ENCODE assay signal across 18 cellular contexts in the genomic region with DNA sequence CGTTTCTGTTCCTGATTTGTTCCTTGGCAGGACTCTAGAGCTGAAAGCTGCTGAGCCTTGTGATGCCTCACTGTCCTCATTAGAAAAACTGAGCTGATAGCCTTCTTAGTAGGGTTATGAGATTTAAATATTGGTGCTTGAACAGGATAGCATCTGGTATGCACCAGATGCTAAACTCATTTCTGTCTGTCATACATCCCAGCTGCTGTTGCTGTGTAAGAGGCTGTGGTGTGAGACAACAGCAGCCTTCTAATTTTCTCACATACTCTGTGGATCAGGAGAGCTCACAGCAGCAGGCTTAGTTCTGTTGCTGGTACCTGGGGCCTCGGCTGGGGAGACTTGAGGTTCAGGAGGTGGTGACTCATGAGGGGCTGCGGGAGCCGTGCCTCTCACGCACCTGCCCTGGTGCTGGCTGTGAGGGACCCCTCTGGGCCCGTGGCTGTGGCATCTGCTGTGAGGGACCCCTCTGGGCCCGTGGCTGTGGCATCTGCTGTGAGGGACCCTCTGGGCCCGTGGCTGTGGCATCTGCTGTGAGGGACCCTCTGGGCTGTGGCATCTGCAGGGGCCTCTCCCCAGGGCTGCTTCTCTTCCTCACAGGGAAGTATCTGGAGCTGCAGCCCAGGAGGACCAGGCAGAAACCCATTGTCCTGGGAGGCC. TPM values are rescaled to one million over a fixed set of nuclear protein-coding genes. Genes with fewer than 3 reads are reported as not detected.
DNase-seq lines count a peak whose midpoint lies in the region; ATAC-seq and TF ChIP-seq lines count a peak whose summit lies in the region.
"Had no signal": no experiment of that assay in that cellular context is flagged by ENCODE, and none has a peak within 500 bp of the region (broad histone marks: within the 10 kb centered on the region; RNA-seq: fewer than 3 reads in every experiment).

No MANE protein-coding gene starts in this region.

- no peaks in the 10 kb centered on the region for H3K27me3 ChIP-seq in left ventricle myocardium inferior (ENCODE audit: low read depth)

- H3K4me1 Mint-ChIP-seq in type B pancreatic cell (ENCODE audit: unreplicated experiment) = peaks cover 28% of the 10 kb centered on the region
- H3K4me1 Mint-ChIP-seq in endothelial cell (ENCODE audit: unreplicated experiment) = peaks cover 15% of the 10 kb centered on the region

- H3K27ac Mint-ChIP-seq in type B pancreatic cell = peak overlapping the region; percentile 55
- no peak overlapping the region for H3K27ac Mint-ChIP-seq in endothelial cell (ENCODE audit: unreplicated experiment)
- H3K27ac Mint-ChIP-seq: CD4-positive, alpha-beta T cell; mesothelial cell of epicardium had no signal

- peaks cover 41% of the 10 kb centered on the region for H3K36me3 ChIP-seq in left ventricle myocardium inferior

- no peak for TF ChIP-seq CTCF in left ventricle myocardium inferior (IDR thresholded peaks at IDR 0.05; ENCODE audit: borderline replicate concordance)
- TF ChIP-seq CTCF in type B pancreatic cell (conservative IDR thresholded peaks at IDR 0.05) = no peak
- TF ChIP-seq CTCF in endothelial cell (IDR thresholded peaks at IDR 0.05; ENCODE audit: unreplicated experiment) = no peak

- H3K4me1 ChIP-seq in left ventricle myocardium inferior = peaks cover 50% of the 10 kb centered on the region

- ATAC-seq in Right ventricle myocardium inferior = no peak
- ATAC-seq in left ventricle myocardium superior = peak; percentile 10
- no peak for ATAC-seq in GM18861 (IDR thresholded peaks at IDR 0.05; ENCODE audit: unreplicated experiment)

- H3K27me3 Mint-ChIP-seq in type B pancreatic cell (no peaks in the 10 kb centered on the region), endothelial cell (ENCODE audit: unreplicated experiment) (peaks cover 14% of the 10 kb centered on the region)
- H3K27me3 Mint-ChIP-seq: CD4-positive, alpha-beta T cell had no signal

- no peak overlapping the region for H3K4me3 Mint-ChIP-seq in type B pancreatic cell
- no peak overlapping the region for H3K4me3 Mint-ChIP-seq in endothelial cell (ENCODE audit: unreplicated experiment)
- H3K4me3 Mint-ChIP-seq: CD4-positive, alpha-beta T cell; mesothelial cell of epicardium had no signal

- H3K36me3 Mint-ChIP-seq in type B pancreatic cell (peaks cover 16% of the 10 kb centered on the region), endothelial cell (ENCODE audit: low read depth, unreplicated experiment) (peaks cover 29% of the 10 kb centered on the region)

- no peak overlapping the region for H3K4me3 ChIP-seq in left ventricle myocardium inferior
- H3K4me3 ChIP-seq: PC-9 had no signal

- no peaks in the 10 kb centered on the region for H3K9me3 ChIP-seq in left ventricle myocardium inferior (replicated peaks)

- H3K27ac ChIP-seq in left ventricle myocardium inferior (replicated peaks) = peak overlapping the region; percentile 97
- H3K27ac ChIP-seq: HL-60, PC-9 had no signal

- DNase-seq in left ventricle myocardium inferior (no peak), Right ventricle myocardium inferior (ENCODE audit: missing footprints) (no peak), NCI-H82 (lab: John Stamatoyannopoulos, UW) (peak; percentile 91), left ventricle myocardium superior (no peak), type B pancreatic cell (ENCODE audit: extremely low spot score, unreplicated experiment) (no peak), endothelial cell (ENCODE audit: low spot score) (no peak)
- DNase-seq in stimulated activated CD4-positive, alpha-beta T cell treated with anti-CD3 and anti-CD28 coated beads, Interleukin-4, amount 100 ng/mL, for 4 hours = no peak
- DNase-seq: activated gamma-delta T cell; CD4-positive, alpha-beta T cell; NCI-H1092 treated with DMSO at 0.1 percent for 48 hours; NCI-H774; PC-9; retina; stimulated activated naive CD4-positive, alpha-beta T cell treated with Interleukin-2 at 50 U/mL for 16 hours; T1000 had no signal

- H3K9me3 Mint-ChIP-seq in type B pancreatic cell (no peaks in the 10 kb centered on the region), endothelial cell (ENCODE audit: unreplicated experiment) (no peaks in the 10 kb centered on the region)
- H3K9me3 Mint-ChIP-seq: CD4-positive, alpha-beta T cell; mesothelial cell of epicardium had no signal

- intact Hi-C loops in left ventricle myocardium inferior (cut with micrococcal nuclease) (no loop called here), Right ventricle myocardium inferior (cut with DNase I) (loop anchor here (5.0 to 10.0 kb wide), 2 partner anchors 87 to 164 kb away; partner anchors contain the start of gene NCAPG2), left ventricle myocardium superior (cut with micrococcal nuclease) (no loop called here)

RNA-seq across cellular contexts. Expression of gene DYNC2I1, which starts 12.5 kb away (rescaled TPM):
- 31.1 TPM for total RNA-seq in left ventricle myocardium inferior
- total RNA-seq in Right ventricle myocardium inferior = 26.6 TPM
- 32.3 TPM for total RNA-seq in left ventricle myocardium superior
- total RNA-seq in type B pancreatic cell (ENCODE audit: low replicate concordance) = 26.7 and 33.6 TPM in 2 replicates
- total RNA-seq in endothelial cell (ENCODE audit: unreplicated experiment) = 25.9 TPM

RNA-seq across cellular contexts. Expression of gene ESYT2, which starts 39.6 kb away (rescaled TPM):
- total RNA-seq in left ventricle myocardium inferior (41.1 TPM), Right ventricle myocardium inferior (42.5 TPM), left ventricle myocardium superior (44.3 TPM), type B pancreatic cell (ENCODE audit: low replicate concordance) (42.1 and 89.4 TPM in 2 replicates), endothelial cell (ENCODE audit: unreplicated experiment) (31.8 TPM)
